ENCODE assay signal across 1 cellular context in the genomic region with DNA sequence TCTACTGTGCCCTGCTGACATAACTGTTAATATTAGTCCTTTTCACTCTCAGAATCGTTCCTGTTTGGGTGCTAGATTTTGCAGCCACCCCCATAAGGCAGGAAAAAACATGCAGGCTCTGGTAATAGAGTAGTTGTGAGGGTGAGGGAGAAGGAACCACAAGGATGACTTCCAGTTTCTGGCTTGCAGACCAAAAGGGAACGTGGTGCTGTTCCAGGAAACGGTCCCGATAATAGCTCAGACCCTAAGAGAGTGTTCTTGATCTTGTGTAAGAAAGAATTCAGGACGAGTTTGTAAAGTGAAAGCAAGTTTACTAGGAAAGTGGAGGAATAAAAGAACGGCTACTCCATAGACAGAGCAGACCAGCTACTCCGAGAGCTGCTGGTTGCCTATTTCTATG.
TF ChIP-seq lines count a peak whose summit lies in the region.

No MANE protein-coding gene starts in this region.

TF ChIP-seq in HepG2, 621 proteins besides CTCF, POLR2A, EP300 and RAD21 (continued from another document):
- TF ChIP-seq MEIS1 (CRISPR knock-in tag; IDR thresholded peaks at IDR 0.05; ENCODE audit: borderline replicate concordance) (no peak), ZNF281 (CRISPR knock-in tag; IDR thresholded peaks at IDR 0.05; ENCODE audit: borderline replicate concordance) (no peak), FIP1L1 (IDR thresholded peaks at IDR 0.05; ENCODE audit: borderline replicate concordance, insufficient read depth, low read depth, low read length) (no peak), TAF15 (IDR thresholded peaks at IDR 0.05; ENCODE audit: low read depth, low read length, poor library complexity, severe bottlenecking) (no peak), CHD2 (IDR thresholded peaks at IDR 0.05; ENCODE audit: low read depth, low read length) (no peak), EEA1 (CRISPR knock-in tag; IDR thresholded peaks at IDR 0.05; ENCODE audit: borderline replicate concordance) (no peak), TRIM24 (CRISPR knock-in tag; IDR thresholded peaks at IDR 0.05) (no peak), PRPF4 (IDR thresholded peaks at IDR 0.05; ENCODE audit: low read depth, low read length, poor library complexity, severe bottlenecking) (no peak), MED13 (CRISPR knock-in tag; IDR thresholded peaks at IDR 0.05) (no peak), KLF12 (CRISPR knock-in tag; IDR thresholded peaks at IDR 0.05; ENCODE audit: borderline replicate concordance) (no peak), KAT8 (CRISPR knock-in tag; IDR thresholded peaks at IDR 0.05) (no peak), TEF (CRISPR knock-in tag; IDR thresholded peaks at IDR 0.05) (no peak), ZNF20 (CRISPR knock-in tag; IDR thresholded peaks at IDR 0.05) (no peak), BORCS8-MEF2B (CRISPR knock-in tag; IDR thresholded peaks at IDR 0.05) (no peak)
- TF ChIP-seq, protein P1, sequence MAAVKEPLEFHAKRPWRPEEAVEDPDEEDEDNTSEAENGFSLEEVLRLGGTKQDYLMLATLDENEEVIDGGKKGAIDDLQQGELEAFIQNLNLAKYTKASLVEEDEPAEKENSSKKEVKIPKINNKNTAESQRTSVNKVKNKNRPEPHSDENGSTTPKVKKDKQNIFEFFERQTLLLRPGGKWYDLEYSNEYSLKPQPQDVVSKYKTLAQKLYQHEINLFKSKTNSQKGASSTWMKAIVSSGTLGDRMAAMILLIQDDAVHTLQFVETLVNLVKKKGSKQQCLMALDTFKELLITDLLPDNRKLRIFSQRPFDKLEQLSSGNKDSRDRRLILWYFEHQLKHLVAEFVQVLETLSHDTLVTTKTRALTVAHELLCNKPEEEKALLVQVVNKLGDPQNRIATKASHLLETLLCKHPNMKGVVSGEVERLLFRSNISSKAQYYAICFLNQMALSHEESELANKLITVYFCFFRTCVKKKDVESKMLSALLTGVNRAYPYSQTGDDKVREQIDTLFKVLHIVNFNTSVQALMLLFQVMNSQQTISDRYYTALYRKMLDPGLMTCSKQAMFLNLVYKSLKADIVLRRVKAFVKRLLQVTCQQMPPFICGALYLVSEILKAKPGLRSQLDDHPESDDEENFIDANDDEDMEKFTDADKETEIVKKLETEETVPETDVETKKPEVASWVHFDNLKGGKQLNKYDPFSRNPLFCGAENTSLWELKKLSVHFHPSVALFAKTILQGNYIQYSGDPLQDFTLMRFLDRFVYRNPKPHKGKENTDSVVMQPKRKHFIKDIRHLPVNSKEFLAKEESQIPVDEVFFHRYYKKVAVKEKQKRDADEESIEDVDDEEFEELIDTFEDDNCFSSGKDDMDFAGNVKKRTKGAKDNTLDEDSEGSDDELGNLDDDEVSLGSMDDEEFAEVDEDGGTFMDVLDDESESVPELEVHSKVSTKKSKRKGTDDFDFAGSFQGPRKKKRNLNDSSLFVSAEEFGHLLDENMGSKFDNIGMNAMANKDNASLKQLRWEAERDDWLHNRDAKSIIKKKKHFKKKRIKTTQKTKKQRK (IDR thresholded peaks at IDR 0.05; ENCODE audit: low read length) = no peak
